Comparison of ENCODE assay signal across 8 cellular contexts in the genomic region with DNA sequence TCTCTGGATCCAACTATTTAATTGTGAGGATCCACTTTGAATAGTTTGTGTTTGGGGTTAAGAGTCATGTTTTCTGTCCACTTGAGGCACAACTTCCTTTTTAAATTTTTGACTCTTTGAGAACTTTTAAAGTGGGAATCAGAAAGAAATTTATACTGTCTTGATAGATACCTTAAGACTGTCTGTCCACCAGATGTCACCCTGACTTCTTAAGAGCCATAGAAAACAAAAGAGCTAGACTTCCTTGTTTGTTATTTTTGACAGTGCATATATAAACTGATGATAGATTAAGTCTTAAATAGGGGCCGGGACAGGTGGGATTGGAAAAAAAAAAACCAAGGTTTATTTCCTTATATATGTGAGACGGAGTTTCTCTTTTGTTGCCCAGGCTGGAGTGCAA. TPM values are rescaled to one million over a fixed set of nuclear protein-coding genes. Genes with fewer than 3 reads are reported as not detected.
A peak's percentile ranks its signal among the peaks of the same experiment; 100 is the strongest.
DNase-seq lines count a peak whose midpoint lies in the region; FAIRE-seq lines count a peak whose summit lies in the region.

No MANE protein-coding gene starts in this region.

- H3K27ac Mint-ChIP-seq in activated naive CD4-positive, alpha-beta T cell treated with anti-CD3 and anti-CD28 coated beads for 36 hours = no peak overlapping the region

- H3K9me3 Mint-ChIP-seq in activated naive CD4-positive, alpha-beta T cell treated with anti-CD3 and anti-CD28 coated beads for 36 hours = no peaks in the 10 kb centered on the region

- H3K27me3 Mint-ChIP-seq in activated naive CD4-positive, alpha-beta T cell treated with anti-CD3 and anti-CD28 coated beads for 36 hours (ENCODE audit: low read depth) = peaks cover 3% of the 10 kb centered on the region

- H3K36me3 Mint-ChIP-seq in activated naive CD4-positive, alpha-beta T cell treated with anti-CD3 and anti-CD28 coated beads for 36 hours (ENCODE audit: low read depth) = no peaks in the 10 kb centered on the region

- FAIRE-seq in HTR-8/SVneo (lab: Jason Lieb, UNC) = no peak

- peaks cover 2% of the 10 kb centered on the region for H3K4me1 Mint-ChIP-seq in activated naive CD4-positive, alpha-beta T cell treated with anti-CD3 and anti-CD28 coated beads for 36 hours (ENCODE audit: low read depth)

- H3K4me3 Mint-ChIP-seq in activated naive CD4-positive, alpha-beta T cell treated with anti-CD3 and anti-CD28 coated beads for 36 hours = no peak overlapping the region

- intact Hi-C loops in activated naive CD4-positive, alpha-beta T cell treated with anti-CD3 and anti-CD28 coated beads for 36 hours (cut with micrococcal nuclease) = loop anchor here (5.0 kb wide), 1 partner anchor 1481 kb away; no protein-coding TSS in a partner anchor

- DNase-seq in NCI-H345 (lab: John Stamatoyannopoulos, UW) (peak; percentile 10), NCI-H345 treated with DMSO at 0.1 percent for 48 hours (lab: John Stamatoyannopoulos, UW; ENCODE audit: unreplicated experiment) (no peak), NCI-H1105 (lab: John Stamatoyannopoulos, UW) (peak; percentile 19), cerebellar cortex (ENCODE audit: low spot score) (peak; percentile 65), pons (ENCODE audit: low spot score) (peak; percentile 24), NCI-H2171 treated with DMSO at 0.1 percent for 48 hours (lab: John Stamatoyannopoulos, UW) (no peak), HTR-8/SVneo (ENCODE audit: insufficient read length, low spot score) (no peak)
- no peak for DNase-seq in activated naive CD4-positive, alpha-beta T cell treated with anti-CD3 and anti-CD28 coated beads for 36 hours

- CTCF ChIA-PET in activated naive CD4-positive, alpha-beta T cell treated with anti-CD3 and anti-CD28 coated beads for 36 hours (lab: Charles Lee) = interaction anchor here (0.7 kb wide), 1 partner anchor 851 kb away, joined by 4 read pairs; no protein-coding TSS in a partner anchor

RNA-seq across cellular contexts. Expression of a gene that starts 52.1 kb away (rescaled TPM):
- total RNA-seq in activated naive CD4-positive, alpha-beta T cell treated with anti-CD3 and anti-CD28 coated beads for 36 hours = not detected

Comparison
In these comparisons a context has a peak if more than half of its experiments do, and no peak if none do; other contexts are left out.
1. DNase-seq: peak in NCI-H345 (single experiment), NCI-H1105 (single experiment), cerebellar cortex (single experiment) and pons (single experiment); none in NCI-H345 treated with DMSO at 0.1 percent for 48 hours (single experiment), NCI-H2171 treated with DMSO at 0.1 percent for 48 hours (single experiment), HTR-8/SVneo (single experiment) and activated naive CD4-positive, alpha-beta T cell treated with anti-CD3 and anti-CD28 coated beads for 36 hours (single experiment).